Comparison of ENCODE assay signal across 15 cellular contexts in genomic region chr7:33757050-33757449, GRCh38.
DNase-seq lines count a peak whose midpoint lies in the region; ATAC-seq and TF ChIP-seq lines count a peak whose summit lies in the region.
"Had no signal": no experiment of that assay in that cellular context is flagged by ENCODE, and none has a peak within 500 bp of the region (broad histone marks: within the 10 kb centered on the region; RNA-seq: fewer than 3 reads in every experiment).

No MANE protein-coding gene starts in this region.

- DNase-seq in Ammon's horn (ENCODE audit: low spot score) = peak; percentile 9
- DNase-seq in LHCN-M2 (ENCODE audit: low read depth) = peak; percentile 72
- peak; percentile 42 for DNase-seq in fibroblast of pulmonary artery (ENCODE audit: low read depth)
- peak; percentile 86 to 87 for DNase-seq in trophoblast cell
- DNase-seq in MV-4-11 (lab: John Stamatoyannopoulos, UW) = no peak
- DNase-seq in natural killer cell treated with Interleukin-12 subunit alpha and Interleukin-12 subunit beta and Interleukin-15 and Interleukin-18, amount 100 ng/mL, for 72 hours (ENCODE audit: low spot score) = no peak
- no peak for DNase-seq in globus pallidus (ENCODE audit: low spot score)
- DNase-seq: activated CD4-positive, alpha-beta T cell treated with anti-CD3 and anti-CD28 coated beads for 1 hour; activated CD8-positive, alpha-beta memory T cell treated with anti-CD3 and anti-CD28 coated beads, Interleukin-2, amount 10 ng/mL, durations not matched to agents 7 days and 5 days; NCI-H774 had no signal

- H4K91ac ChIP-seq in trophoblast cell (ENCODE audit: low read depth, low read length) = no peak overlapping the region

- no peak overlapping the region for H3K4me2 ChIP-seq in trophoblast cell (ENCODE audit: low read length)
- H3K4me2 ChIP-seq: PC-9 had no signal

- no peak overlapping the region for H2BK12ac ChIP-seq in trophoblast cell (ENCODE audit: low read length)

- no peak overlapping the region for H3K14ac ChIP-seq in trophoblast cell (ENCODE audit: low read length)

- TF ChIP-seq CTCF in fibroblast of pulmonary artery (IDR thresholded peaks at IDR 0.05; ENCODE audit: low read length, missing control alignments) = no peak

- H3K4me3 ChIP-seq in fibroblast of pulmonary artery (replicated peaks; ENCODE audit: low read depth, low read length) = no peak overlapping the region
- no peak overlapping the region for H3K4me3 ChIP-seq in trophoblast cell (ENCODE audit: low read depth, low read length)
- H3K4me3 ChIP-seq: ovary, PC-9, stomach had no signal

- no peak overlapping the region for H3K23ac ChIP-seq in trophoblast cell (ENCODE audit: low read length)

- no peaks in the 10 kb centered on the region for H3K27me3 ChIP-seq in trophoblast cell (ENCODE audit: insufficient read depth, low read length)
- H3K27me3 ChIP-seq: ovary, stomach had no signal

- no peaks in the 10 kb centered on the region for H3K27me3 Mint-ChIP-seq in natural killer cell treated with Interleukin-12 subunit alpha and Interleukin-12 subunit beta and Interleukin-15 and Interleukin-18, amount 100 ng/mL, for 72 hours

- no peaks in the 10 kb centered on the region for H3K79me2 ChIP-seq in trophoblast cell (ENCODE audit: control insufficient read depth, insufficient read depth, low read length, poor library complexity)

- no CpG with 5 or more reads among the region's 7 CpGs for WGBS in trophoblast cell (ENCODE audit: extremely low coverage, insufficient coverage, insufficient read length)

- no peak overlapping the region for H4K8ac ChIP-seq in trophoblast cell (ENCODE audit: low read depth, low read length)

- H3K27ac ChIP-seq in trophoblast cell (ENCODE audit: low read depth, low read length) = no peak overlapping the region
- H3K27ac ChIP-seq: ovary, PC-9 had no signal

- no peaks in the 10 kb centered on the region for H3K4me1 ChIP-seq in trophoblast cell (ENCODE audit: control insufficient read depth in 1 of 2, insufficient read depth in 2 of 2, low read length in 2 of 2)

- H3K9me3 Mint-ChIP-seq in natural killer cell treated with Interleukin-12 subunit alpha and Interleukin-12 subunit beta and Interleukin-15 and Interleukin-18, amount 100 ng/mL, for 72 hours = no peaks in the 10 kb centered on the region
- H3K9me3 Mint-ChIP-seq: HFFc6 had no signal

- no peak overlapping the region for H3K18ac ChIP-seq in trophoblast cell (ENCODE audit: low read length)

- no peaks in the 10 kb centered on the region for H3K36me3 Mint-ChIP-seq in natural killer cell treated with Interleukin-12 subunit alpha and Interleukin-12 subunit beta and Interleukin-15 and Interleukin-18, amount 100 ng/mL, for 72 hours
- H3K36me3 Mint-ChIP-seq: activated CD8-positive, alpha-beta memory T cell treated with anti-CD3 and anti-CD28 coated beads, Interleukin-2, amount 10 ng/mL, durations not matched to agents 7 days and 5 days had no signal

- H2AFZ ChIP-seq in trophoblast cell (ENCODE audit: insufficient read depth, low read length, poor library complexity) = no peak overlapping the region
- H2AFZ ChIP-seq: PC-9 had no signal

- H2AK5ac ChIP-seq in trophoblast cell (ENCODE audit: low read length) = no peak overlapping the region

- H3K4ac ChIP-seq in trophoblast cell (ENCODE audit: low read depth, low read length) = no peak overlapping the region

- H3K4me1 Mint-ChIP-seq in natural killer cell treated with Interleukin-12 subunit alpha and Interleukin-12 subunit beta and Interleukin-15 and Interleukin-18, amount 100 ng/mL, for 72 hours (ENCODE audit: low read depth in 2 of 2) = peaks cover 0 to 4% of the 10 kb centered on the region in 2 donors
- H3K4me1 Mint-ChIP-seq: activated CD8-positive, alpha-beta memory T cell treated with anti-CD3 and anti-CD28 coated beads, Interleukin-2, amount 10 ng/mL, durations not matched to agents 7 days and 5 days had no signal

- no peak overlapping the region for H2BK5ac ChIP-seq in trophoblast cell (ENCODE audit: low read depth, low read length, poor library complexity)

- no peaks in the 10 kb centered on the region for H3K9me3 ChIP-seq in trophoblast cell (ENCODE audit: insufficient read depth, low read depth, low read length)
- H3K9me3 ChIP-seq: ovary, stomach had no signal

- H2BK120ac ChIP-seq in trophoblast cell (ENCODE audit: insufficient read depth, low read length, poor library complexity) = no peak overlapping the region

- H3K4me3 Mint-ChIP-seq in natural killer cell treated with Interleukin-12 subunit alpha and Interleukin-12 subunit beta and Interleukin-15 and Interleukin-18, amount 100 ng/mL, for 72 hours = no peak overlapping the region
- H3K4me3 Mint-ChIP-seq: activated CD8-positive, alpha-beta memory T cell treated with anti-CD3 and anti-CD28 coated beads, Interleukin-2, amount 10 ng/mL, durations not matched to agents 7 days and 5 days; HFFc6 had no signal

- H3K36me3 ChIP-seq in trophoblast cell (ENCODE audit: control insufficient read depth in 1 of 2, insufficient read depth in 2 of 2, low read length in 2 of 2) = no peaks in the 10 kb centered on the region
- H3K36me3 ChIP-seq: ovary, stomach had no signal

- H3K9ac ChIP-seq in trophoblast cell (ENCODE audit: low read length) = no peak overlapping the region

- no peak for ATAC-seq in HG03108 (IDR thresholded peaks at IDR 0.05; ENCODE audit: unreplicated experiment)
- ATAC-seq in natural killer cell treated with Interleukin-12 subunit alpha and Interleukin-12 subunit beta and Interleukin-15 and Interleukin-18, amount 100 ng/mL, for 72 hours = no peak
- ATAC-seq: activated CD8-positive, alpha-beta memory T cell treated with anti-CD3 and anti-CD28 coated beads, Interleukin-2, amount 10 ng/mL, durations not matched to agents 7 days and 5 days had no signal

- H3K79me1 ChIP-seq in trophoblast cell (ENCODE audit: low read length) = no peaks in the 10 kb centered on the region

- H4K12ac ChIP-seq in trophoblast cell (ENCODE audit: low read depth, low read length) = no peak overlapping the region

- no peak overlapping the region for H3K27ac Mint-ChIP-seq in natural killer cell treated with Interleukin-12 subunit alpha and Interleukin-12 subunit beta and Interleukin-15 and Interleukin-18, amount 100 ng/mL, for 72 hours
- H3K27ac Mint-ChIP-seq: activated CD8-positive, alpha-beta memory T cell treated with anti-CD3 and anti-CD28 coated beads, Interleukin-2, amount 10 ng/mL, durations not matched to agents 7 days and 5 days; HFFc6 had no signal

Comparison
In these comparisons a context has a peak if more than half of its experiments do, and no peak if none do; other contexts are left out.
1. DNase-seq: peak in Ammon's horn (single experiment), LHCN-M2 (single experiment), fibroblast of pulmonary artery (single experiment) and trophoblast cell (2 of 2); none in MV-4-11 (single experiment), natural killer cell treated with Interleukin-12 subunit alpha and Interleukin-12 subunit beta and Interleukin-15 and Interleukin-18, amount 100 ng/mL, for 72 hours (single experiment) and globus pallidus (single experiment).